ENCODE assay signal across 1 cellular context in the genomic region with DNA sequence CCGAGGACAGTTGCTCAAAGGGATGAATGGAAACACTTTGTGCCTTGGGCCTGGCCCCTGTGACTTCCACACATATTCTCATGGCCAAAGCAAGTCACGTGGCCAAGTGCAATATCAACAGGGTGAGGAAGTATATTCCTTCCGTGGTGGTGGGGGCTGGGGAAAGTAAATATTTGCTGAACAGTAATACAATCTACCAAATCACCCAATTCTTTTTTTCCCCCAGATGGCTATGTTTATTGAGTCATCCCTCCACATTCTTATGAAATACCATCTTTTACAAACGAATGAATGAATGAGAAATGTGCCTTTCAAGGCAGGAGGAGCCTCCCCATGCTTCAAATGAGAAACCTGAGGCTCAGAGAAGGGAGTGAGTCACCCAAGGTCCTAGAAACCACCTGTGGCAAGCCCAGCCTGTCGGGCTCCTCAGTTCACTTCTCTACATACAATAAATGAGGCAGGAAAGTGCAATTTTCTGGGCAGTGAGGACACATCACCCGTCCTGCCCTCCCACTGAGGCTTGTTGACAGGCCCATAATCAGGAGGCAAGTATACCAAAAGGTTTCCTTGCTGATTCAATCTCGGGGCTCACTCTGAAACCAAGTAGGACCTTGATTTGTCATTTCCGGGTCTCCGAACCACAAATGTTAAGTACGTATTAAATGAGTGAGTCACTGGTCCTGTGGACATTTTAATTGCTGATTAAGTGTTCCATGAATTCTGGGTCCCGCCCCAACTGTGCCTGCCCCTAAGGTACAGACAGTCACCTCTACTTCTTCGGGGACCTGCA.
TF ChIP-seq lines count a peak whose summit lies in the region.

No MANE protein-coding gene starts in this region.

TF ChIP-seq in HepG2, 621 proteins besides CTCF, POLR2A, EP300 and RAD21 (continued from another document and continues in another):
- TF ChIP-seq, protein P1, sequence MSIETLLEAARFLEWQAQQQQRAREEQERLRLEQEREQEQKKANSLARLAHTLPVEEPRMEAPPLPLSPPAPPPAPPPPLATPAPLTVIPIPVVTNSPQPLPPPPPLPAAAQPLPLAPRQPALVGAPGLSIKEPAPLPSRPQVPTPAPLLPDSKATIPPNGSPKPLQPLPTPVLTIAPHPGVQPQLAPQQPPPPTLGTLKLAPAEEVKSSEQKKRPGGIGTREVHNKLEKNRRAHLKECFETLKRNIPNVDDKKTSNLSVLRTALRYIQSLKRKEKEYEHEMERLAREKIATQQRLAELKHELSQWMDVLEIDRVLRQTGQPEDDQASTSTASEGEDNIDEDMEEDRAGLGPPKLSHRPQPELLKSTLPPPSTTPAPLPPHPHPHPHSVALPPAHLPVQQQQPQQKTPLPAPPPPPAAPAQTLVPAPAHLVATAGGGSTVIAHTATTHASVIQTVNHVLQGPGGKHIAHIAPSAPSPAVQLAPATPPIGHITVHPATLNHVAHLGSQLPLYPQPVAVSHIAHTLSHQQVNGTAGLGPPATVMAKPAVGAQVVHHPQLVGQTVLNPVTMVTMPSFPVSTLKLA (IDR thresholded peaks at IDR 0.05) = peak; percentile 86
- TF ChIP-seq ZNF3 (CRISPR knock-in tag; IDR thresholded peaks at IDR 0.05) = peak; percentile 47
- TF ChIP-seq, protein P2, sequence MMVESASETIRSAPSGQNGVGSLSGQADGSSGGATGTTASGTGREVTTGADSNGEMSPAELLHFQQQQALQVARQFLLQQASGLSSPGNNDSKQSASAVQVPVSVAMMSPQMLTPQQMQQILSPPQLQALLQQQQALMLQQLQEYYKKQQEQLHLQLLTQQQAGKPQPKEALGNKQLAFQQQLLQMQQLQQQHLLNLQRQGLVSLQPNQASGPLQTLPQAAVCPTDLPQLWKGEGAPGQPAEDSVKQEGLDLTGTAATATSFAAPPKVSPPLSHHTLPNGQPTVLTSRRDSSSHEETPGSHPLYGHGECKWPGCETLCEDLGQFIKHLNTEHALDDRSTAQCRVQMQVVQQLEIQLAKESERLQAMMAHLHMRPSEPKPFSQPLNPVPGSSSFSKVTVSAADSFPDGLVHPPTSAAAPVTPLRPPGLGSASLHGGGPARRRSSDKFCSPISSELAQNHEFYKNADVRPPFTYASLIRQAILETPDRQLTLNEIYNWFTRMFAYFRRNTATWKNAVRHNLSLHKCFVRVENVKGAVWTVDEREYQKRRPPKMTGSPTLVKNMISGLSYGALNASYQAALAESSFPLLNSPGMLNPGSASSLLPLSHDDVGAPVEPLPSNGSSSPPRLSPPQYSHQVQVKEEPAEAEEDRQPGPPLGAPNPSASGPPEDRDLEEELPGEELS (CRISPR knock-in tag; IDR thresholded peaks at IDR 0.05) = peak; percentile 98
- TF ChIP-seq CCDC6 (CRISPR knock-in tag; IDR thresholded peaks at IDR 0.05) = peak; percentile 95; the same call in 1 of the 2 replicates
- TF ChIP-seq MIXL1 (CRISPR knock-in tag; IDR thresholded peaks at IDR 0.05) = peak; percentile 90
- TF ChIP-seq, protein P3, sequence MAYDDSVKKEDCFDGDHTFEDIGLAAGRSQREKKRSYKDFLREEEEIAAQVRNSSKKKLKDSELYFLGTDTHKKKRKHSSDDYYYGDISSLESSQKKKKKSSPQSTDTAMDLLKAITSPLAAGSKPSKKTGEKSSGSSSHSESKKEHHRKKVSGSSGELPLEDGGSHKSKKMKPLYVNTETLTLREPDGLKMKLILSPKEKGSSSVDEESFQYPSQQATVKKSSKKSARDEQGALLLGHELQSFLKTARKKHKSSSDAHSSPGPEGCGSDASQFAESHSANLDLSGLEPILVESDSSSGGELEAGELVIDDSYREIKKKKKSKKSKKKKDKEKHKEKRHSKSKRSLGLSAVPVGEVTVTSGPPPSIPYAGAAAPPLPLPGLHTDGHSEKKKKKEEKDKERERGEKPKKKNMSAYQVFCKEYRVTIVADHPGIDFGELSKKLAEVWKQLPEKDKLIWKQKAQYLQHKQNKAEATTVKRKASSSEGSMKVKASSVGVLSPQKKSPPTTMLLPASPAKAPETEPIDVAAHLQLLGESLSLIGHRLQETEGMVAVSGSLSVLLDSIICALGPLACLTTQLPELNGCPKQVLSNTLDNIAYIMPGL (CRISPR knock-in tag; IDR thresholded peaks at IDR 0.05; ENCODE audit: borderline replicate concordance in 1 of 2, low read depth in 1 of 2) = peak; percentile 34 to 60; a peak in 2 of 4 replicates
- TF ChIP-seq, protein P4, sequence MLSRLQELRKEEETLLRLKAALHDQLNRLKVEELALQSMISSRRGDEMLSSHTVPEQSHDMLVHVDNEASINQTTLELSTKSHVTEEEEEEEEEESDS (CRISPR knock-in tag; IDR thresholded peaks at IDR 0.05; ENCODE audit: borderline replicate concordance) = peak; percentile 59; the same call in 1 of the 2 replicates
- TF ChIP-seq, protein P5, sequence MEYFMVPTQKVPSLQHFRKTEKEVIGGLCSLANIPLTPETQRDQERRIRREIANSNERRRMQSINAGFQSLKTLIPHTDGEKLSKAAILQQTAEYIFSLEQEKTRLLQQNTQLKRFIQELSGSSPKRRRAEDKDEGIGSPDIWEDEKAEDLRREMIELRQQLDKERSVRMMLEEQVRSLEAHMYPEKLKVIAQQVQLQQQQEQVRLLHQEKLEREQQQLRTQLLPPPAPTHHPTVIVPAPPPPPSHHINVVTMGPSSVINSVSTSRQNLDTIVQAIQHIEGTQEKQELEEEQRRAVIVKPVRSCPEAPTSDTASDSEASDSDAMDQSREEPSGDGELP (IDR thresholded peaks at IDR 0.05; ENCODE audit: borderline replicate concordance, low read depth) = peak; percentile 82; the same call in 1 of the 2 replicates
- peak; percentile 85; the same call in 1 of the 2 replicates for TF ChIP-seq ZFP90 (CRISPR knock-in tag; IDR thresholded peaks at IDR 0.05; ENCODE audit: borderline replicate concordance)
- TF ChIP-seq, protein P6, sequence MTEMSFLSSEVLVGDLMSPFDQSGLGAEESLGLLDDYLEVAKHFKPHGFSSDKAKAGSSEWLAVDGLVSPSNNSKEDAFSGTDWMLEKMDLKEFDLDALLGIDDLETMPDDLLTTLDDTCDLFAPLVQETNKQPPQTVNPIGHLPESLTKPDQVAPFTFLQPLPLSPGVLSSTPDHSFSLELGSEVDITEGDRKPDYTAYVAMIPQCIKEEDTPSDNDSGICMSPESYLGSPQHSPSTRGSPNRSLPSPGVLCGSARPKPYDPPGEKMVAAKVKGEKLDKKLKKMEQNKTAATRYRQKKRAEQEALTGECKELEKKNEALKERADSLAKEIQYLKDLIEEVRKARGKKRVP (CRISPR knock-in tag; IDR thresholded peaks at IDR 0.05) = peak in 1 of 2 experiments; percentile 88; a peak in 2 of 4 replicates
- TF ChIP-seq SNAPC2 (CRISPR knock-in tag; IDR thresholded peaks at IDR 0.05) = peak; percentile 22; the same call in 1 of the 2 replicates
- peak; percentile 52; the same call in 1 of the 2 replicates for TF ChIP-seq ZFP37 (CRISPR knock-in tag; IDR thresholded peaks at IDR 0.05; ENCODE audit: borderline replicate concordance)
- TF ChIP-seq PHF20 (CRISPR knock-in tag; IDR thresholded peaks at IDR 0.05) = peak; percentile 60
- TF ChIP-seq PITX1 (CRISPR knock-in tag; IDR thresholded peaks at IDR 0.05) = peak; percentile 89
- no peak for TF ChIP-seq SETDB1 (CRISPR knock-in tag; IDR thresholded peaks at IDR 0.05; ENCODE audit: borderline replicate concordance)
- no peak for TF ChIP-seq SAFB2 (CRISPR knock-in tag; IDR thresholded peaks at IDR 0.05; ENCODE audit: borderline replicate concordance, low read depth)
- TF ChIP-seq, protein P7, sequence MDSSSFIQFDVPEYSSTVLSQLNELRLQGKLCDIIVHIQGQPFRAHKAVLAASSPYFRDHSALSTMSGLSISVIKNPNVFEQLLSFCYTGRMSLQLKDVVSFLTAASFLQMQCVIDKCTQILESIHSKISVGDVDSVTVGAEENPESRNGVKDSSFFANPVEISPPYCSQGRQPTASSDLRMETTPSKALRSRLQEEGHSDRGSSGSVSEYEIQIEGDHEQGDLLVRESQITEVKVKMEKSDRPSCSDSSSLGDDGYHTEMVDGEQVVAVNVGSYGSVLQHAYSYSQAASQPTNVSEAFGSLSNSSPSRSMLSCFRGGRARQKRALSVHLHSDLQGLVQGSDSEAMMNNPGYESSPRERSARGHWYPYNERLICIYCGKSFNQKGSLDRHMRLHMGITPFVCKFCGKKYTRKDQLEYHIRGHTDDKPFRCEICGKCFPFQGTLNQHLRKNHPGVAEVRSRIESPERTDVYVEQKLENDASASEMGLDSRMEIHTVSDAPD (CRISPR knock-in tag; IDR thresholded peaks at IDR 0.05) = peak; percentile 96
- peak; percentile 74; the same call in 1 of the 2 replicates for TF ChIP-seq ZNF556 (CRISPR knock-in tag; IDR thresholded peaks at IDR 0.05; ENCODE audit: borderline replicate concordance)
- TF ChIP-seq ZNF737 (CRISPR knock-in tag; IDR thresholded peaks at IDR 0.05; ENCODE audit: borderline replicate concordance) = no peak; the same call in 1 of the 2 replicates
- TF ChIP-seq ZNF552 (CRISPR knock-in tag; IDR thresholded peaks at IDR 0.05; ENCODE audit: borderline replicate concordance) = peak; percentile 80
- no peak for TF ChIP-seq ISX (CRISPR knock-in tag; conservative IDR thresholded peaks at IDR 0.05)
- TF ChIP-seq CBX1 (IDR thresholded peaks at IDR 0.05; ENCODE audit: low read depth) = peak; percentile 54
- TF ChIP-seq, protein P8, sequence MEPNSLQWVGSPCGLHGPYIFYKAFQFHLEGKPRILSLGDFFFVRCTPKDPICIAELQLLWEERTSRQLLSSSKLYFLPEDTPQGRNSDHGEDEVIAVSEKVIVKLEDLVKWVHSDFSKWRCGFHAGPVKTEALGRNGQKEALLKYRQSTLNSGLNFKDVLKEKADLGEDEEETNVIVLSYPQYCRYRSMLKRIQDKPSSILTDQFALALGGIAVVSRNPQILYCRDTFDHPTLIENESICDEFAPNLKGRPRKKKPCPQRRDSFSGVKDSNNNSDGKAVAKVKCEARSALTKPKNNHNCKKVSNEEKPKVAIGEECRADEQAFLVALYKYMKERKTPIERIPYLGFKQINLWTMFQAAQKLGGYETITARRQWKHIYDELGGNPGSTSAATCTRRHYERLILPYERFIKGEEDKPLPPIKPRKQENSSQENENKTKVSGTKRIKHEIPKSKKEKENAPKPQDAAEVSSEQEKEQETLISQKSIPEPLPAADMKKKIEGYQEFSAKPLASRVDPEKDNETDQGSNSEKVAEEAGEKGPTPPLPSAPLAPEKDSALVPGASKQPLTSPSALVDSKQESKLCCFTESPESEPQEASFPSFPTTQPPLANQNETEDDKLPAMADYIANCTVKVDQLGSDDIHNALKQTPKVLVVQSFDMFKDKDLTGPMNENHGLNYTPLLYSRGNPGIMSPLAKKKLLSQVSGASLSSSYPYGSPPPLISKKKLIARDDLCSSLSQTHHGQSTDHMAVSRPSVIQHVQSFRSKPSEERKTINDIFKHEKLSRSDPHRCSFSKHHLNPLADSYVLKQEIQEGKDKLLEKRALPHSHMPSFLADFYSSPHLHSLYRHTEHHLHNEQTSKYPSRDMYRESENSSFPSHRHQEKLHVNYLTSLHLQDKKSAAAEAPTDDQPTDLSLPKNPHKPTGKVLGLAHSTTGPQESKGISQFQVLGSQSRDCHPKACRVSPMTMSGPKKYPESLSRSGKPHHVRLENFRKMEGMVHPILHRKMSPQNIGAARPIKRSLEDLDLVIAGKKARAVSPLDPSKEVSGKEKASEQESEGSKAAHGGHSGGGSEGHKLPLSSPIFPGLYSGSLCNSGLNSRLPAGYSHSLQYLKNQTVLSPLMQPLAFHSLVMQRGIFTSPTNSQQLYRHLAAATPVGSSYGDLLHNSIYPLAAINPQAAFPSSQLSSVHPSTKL (CRISPR knock-in tag; IDR thresholded peaks at IDR 0.05) = peak; percentile 99
- no peak for TF ChIP-seq ZNF224 (CRISPR knock-in tag; IDR thresholded peaks at IDR 0.05)
- no peak for TF ChIP-seq ZNF616 (CRISPR knock-in tag; IDR thresholded peaks at IDR 0.05; ENCODE audit: low read depth)
- peak; percentile 90; the same call in 1 of the 2 replicates for TF ChIP-seq RFXANK (CRISPR knock-in tag; IDR thresholded peaks at IDR 0.05)
- TF ChIP-seq ZNF772 (CRISPR knock-in tag; IDR thresholded peaks at IDR 0.05) = peak; percentile 95
- TF ChIP-seq, protein P9, sequence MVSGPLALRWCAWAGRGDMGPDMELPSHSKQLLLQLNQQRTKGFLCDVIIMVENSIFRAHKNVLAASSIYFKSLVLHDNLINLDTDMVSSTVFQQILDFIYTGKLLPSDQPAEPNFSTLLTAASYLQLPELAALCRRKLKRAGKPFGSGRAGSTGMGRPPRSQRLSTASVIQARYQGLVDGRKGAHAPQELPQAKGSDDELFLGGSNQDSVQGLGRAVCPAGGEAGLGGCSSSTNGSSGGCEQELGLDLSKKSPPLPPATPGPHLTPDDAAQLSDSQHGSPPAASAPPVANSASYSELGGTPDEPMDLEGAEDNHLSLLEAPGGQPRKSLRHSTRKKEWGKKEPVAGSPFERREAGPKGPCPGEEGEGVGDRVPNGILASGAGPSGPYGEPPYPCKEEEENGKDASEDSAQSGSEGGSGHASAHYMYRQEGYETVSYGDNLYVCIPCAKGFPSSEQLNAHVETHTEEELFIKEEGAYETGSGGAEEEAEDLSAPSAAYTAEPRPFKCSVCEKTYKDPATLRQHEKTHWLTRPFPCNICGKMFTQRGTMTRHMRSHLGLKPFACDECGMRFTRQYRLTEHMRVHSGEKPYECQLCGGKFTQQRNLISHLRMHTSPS (CRISPR knock-in tag; IDR thresholded peaks at IDR 0.05; ENCODE audit: low read depth) = no peak; the same call in 1 of the 2 replicates
- no peak for TF ChIP-seq ZNF776 (CRISPR knock-in tag; IDR thresholded peaks at IDR 0.05)
- no peak for TF ChIP-seq ZFP36 (IDR thresholded peaks at IDR 0.05; ENCODE audit: borderline replicate concordance, low read depth, low read length, partially characterized antibody)
- TF ChIP-seq ETV6 (CRISPR knock-in tag; conservative IDR thresholded peaks at IDR 0.05) = peak; percentile 79; the same call in 1 of the 2 replicates
- TF ChIP-seq NFYC (CRISPR knock-in tag; IDR thresholded peaks at IDR 0.05) = peak; percentile 43; the same call in 1 of the 2 replicates
- no peak for TF ChIP-seq GATAD1 (CRISPR knock-in tag; IDR thresholded peaks at IDR 0.05)
- TF ChIP-seq ASH2L (IDR thresholded peaks at IDR 0.05; ENCODE audit: insufficient read length, low read depth, low read length) = peak; percentile 78
- TF ChIP-seq, protein P10, sequence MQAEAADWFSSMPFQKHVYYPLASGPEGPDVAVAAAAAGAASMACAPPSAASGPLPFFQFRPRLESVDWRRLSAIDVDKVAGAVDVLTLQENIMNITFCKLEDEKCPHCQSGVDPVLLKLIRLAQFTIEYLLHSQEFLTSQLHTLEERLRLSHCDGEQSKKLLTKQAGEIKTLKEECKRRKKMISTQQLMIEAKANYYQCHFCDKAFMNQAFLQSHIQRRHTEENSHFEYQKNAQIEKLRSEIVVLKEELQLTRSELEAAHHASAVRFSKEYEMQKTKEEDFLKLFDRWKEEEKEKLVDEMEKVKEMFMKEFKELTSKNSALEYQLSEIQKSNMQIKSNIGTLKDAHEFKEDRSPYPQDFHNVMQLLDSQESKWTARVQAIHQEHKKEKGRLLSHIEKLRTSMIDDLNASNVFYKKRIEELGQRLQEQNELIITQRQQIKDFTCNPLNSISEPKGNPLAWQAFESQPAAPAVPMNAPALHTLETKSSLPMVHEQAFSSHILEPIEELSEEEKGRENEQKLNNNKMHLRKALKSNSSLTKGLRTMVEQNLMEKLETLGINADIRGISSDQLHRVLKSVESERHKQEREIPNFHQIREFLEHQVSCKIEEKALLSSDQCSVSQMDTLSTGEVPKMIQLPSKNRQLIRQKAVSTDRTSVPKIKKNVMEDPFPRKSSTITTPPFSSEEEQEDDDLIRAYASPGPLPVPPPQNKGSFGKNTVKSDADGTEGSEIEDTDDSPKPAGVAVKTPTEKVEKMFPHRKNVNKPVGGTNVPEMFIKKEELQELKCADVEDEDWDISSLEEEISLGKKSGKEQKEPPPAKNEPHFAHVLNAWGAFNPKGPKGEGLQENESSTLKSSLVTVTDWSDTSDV (CRISPR knock-in tag; IDR thresholded peaks at IDR 0.05) = no peak
